ENCODE assay signal across 1 cellular context in the genomic region with DNA sequence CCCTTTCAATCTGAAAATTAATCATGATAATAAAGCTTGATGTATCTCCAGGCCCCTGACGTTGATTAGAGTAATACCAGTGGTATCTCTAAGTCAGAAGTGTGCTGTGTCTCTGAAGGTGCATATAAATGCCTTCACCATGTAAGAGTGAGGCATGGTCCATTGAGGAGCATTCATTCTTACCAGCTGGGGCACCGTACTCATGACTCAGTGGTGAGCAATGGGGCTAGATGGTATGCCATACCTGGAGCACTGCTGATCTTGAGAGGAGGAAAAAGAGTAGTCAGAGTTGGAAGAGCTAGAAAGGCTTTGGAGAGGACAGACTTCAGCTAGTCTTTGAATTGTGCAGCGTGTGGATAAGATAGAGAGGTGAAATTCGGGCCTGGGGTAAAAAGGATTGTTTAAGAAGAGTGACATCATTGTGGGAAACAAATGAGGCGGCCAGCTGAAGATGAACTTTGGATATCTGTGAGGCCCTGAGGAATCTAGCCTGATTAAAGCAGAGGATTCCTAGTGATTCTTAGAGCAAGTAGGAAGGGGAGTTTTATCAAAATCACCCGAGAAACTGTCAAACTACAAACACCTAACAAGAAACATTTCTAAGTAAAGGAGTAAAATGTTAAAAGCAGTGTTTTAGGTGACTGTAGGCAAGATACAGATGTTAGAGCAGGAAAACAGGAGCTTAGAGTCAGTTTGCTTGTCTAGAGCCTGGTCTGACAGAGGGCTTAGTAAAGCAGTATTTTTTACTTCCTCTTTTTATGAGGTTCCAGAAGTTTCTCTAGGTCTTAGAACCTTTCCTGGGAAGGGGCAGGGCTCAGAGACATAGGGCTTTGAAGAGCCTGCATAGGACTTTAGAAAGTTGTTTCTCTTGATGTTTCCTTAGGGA.
TF ChIP-seq lines count a peak whose summit lies in the region.

No MANE protein-coding gene starts in this region.

TF ChIP-seq in HepG2, 621 proteins besides CTCF, POLR2A, EP300 and RAD21 (continued from another document and continues in another):
- TF ChIP-seq FOXC1 (CRISPR knock-in tag; IDR thresholded peaks at IDR 0.05; ENCODE audit: borderline replicate concordance) (no peak), THAP11 (CRISPR knock-in tag; IDR thresholded peaks at IDR 0.05) (0 out of 2 replicates have a peak, but pooled peaks have one; percentile 8), ZNF780A (CRISPR knock-in tag; IDR thresholded peaks at IDR 0.05) (no peak), ZNF30 (CRISPR knock-in tag; IDR thresholded peaks at IDR 0.05) (no peak), SOX6 (IDR thresholded peaks at IDR 0.05) (no peak), SOX6 (CRISPR knock-in tag; IDR thresholded peaks at IDR 0.05) (peak; percentile 49), ZBTB46 (CRISPR knock-in tag; IDR thresholded peaks at IDR 0.05; ENCODE audit: borderline replicate concordance) (no peak), TCF12 (IDR thresholded peaks at IDR 0.05) (no peak), TCF12 (CRISPR knock-in tag; IDR thresholded peaks at IDR 0.05) (no peak), ZNF598 (CRISPR knock-in tag; IDR thresholded peaks at IDR 0.05; ENCODE audit: borderline replicate concordance) (no peak), MLXIP (CRISPR knock-in tag; IDR thresholded peaks at IDR 0.05; ENCODE audit: borderline replicate concordance) (no peak), ZNF563 (CRISPR knock-in tag; IDR thresholded peaks at IDR 0.05) (no peak), ZNF224 (CRISPR knock-in tag; IDR thresholded peaks at IDR 0.05) (no peak), FOXJ3 (CRISPR knock-in tag; IDR thresholded peaks at IDR 0.05; ENCODE audit: borderline replicate concordance) (no peak), ZNF274 (CRISPR knock-in tag; IDR thresholded peaks at IDR 0.05) (no peak), ZNF562 (CRISPR knock-in tag; IDR thresholded peaks at IDR 0.05; ENCODE audit: borderline replicate concordance) (no peak), ATF7 (IDR thresholded peaks at IDR 0.05) (peak; percentile 48; the same call in 1 of the 2 replicates), ATF7 (CRISPR knock-in tag; IDR thresholded peaks at IDR 0.05) (no peak), ZNF367 (CRISPR knock-in tag; IDR thresholded peaks at IDR 0.05; ENCODE audit: borderline replicate concordance) (no peak), FOSL2 (CRISPR knock-in tag; IDR thresholded peaks at IDR 0.05) (peak; percentile 67), RERE (CRISPR knock-in tag; IDR thresholded peaks at IDR 0.05; ENCODE audit: low read depth) (no peak), ZNF879 (CRISPR knock-in tag; IDR thresholded peaks at IDR 0.05) (no peak), ZNF256 (CRISPR knock-in tag; conservative IDR thresholded peaks at IDR 0.05) (no peak), CHCHD3 (CRISPR knock-in tag; IDR thresholded peaks at IDR 0.05) (no peak), CENPT (CRISPR knock-in tag; IDR thresholded peaks at IDR 0.05; ENCODE audit: low read depth) (no peak), NFIB (CRISPR knock-in tag; IDR thresholded peaks at IDR 0.05; ENCODE audit: borderline replicate concordance) (no peak), NCOR1 (IDR thresholded peaks at IDR 0.05; ENCODE audit: borderline replicate concordance, low read length) (no peak), SATB2 (CRISPR knock-in tag; IDR thresholded peaks at IDR 0.05) (no peak), SRF (IDR thresholded peaks at IDR 0.05; ENCODE audit: low read depth, low read length) (no peak), ZNF564 (CRISPR knock-in tag; IDR thresholded peaks at IDR 0.05) (no peak), ZFP36L1 (CRISPR knock-in tag; IDR thresholded peaks at IDR 0.05) (0 out of 2 replicates have a peak, but pooled peaks have one; percentile 33), HOMEZ (CRISPR knock-in tag; IDR thresholded peaks at IDR 0.05; ENCODE audit: low read depth) (no peak), SMAD1 (CRISPR knock-in tag; IDR thresholded peaks at IDR 0.05; ENCODE audit: borderline replicate concordance, low read depth) (no peak), MBNL3 (CRISPR knock-in tag; conservative IDR thresholded peaks at IDR 0.05) (no peak), YEATS4 (CRISPR knock-in tag; IDR thresholded peaks at IDR 0.05; ENCODE audit: borderline replicate concordance) (no peak), HNRNPH1 (optimal IDR thresholded peaks at IDR 0.05; ENCODE audit: low read depth, low read length) (no peak), SAP130 (CRISPR knock-in tag; IDR thresholded peaks at IDR 0.05; ENCODE audit: low read depth) (peak; percentile 25; the same call in 1 of the 2 replicates), CHD4 (IDR thresholded peaks at IDR 0.05; ENCODE audit: borderline replicate concordance, low read length) (no peak), ZNF383 (CRISPR knock-in tag; IDR thresholded peaks at IDR 0.05; ENCODE audit: borderline replicate concordance) (no peak), ATRX (CRISPR knock-in tag; IDR thresholded peaks at IDR 0.05; ENCODE audit: borderline replicate concordance) (no peak), RFX3 (CRISPR knock-in tag; IDR thresholded peaks at IDR 0.05) (no peak), PLRG1 (conservative IDR thresholded peaks at IDR 0.05) (no peak)
- TF ChIP-seq, protein P1, sequence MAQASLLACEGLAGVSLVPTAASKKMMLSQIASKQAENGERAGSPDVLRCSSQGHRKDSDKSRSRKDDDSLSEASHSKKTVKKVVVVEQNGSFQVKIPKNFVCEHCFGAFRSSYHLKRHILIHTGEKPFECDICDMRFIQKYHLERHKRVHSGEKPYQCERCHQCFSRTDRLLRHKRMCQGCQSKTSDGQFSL (CRISPR knock-in tag; IDR thresholded peaks at IDR 0.05) = no peak
- TF ChIP-seq, protein P2, sequence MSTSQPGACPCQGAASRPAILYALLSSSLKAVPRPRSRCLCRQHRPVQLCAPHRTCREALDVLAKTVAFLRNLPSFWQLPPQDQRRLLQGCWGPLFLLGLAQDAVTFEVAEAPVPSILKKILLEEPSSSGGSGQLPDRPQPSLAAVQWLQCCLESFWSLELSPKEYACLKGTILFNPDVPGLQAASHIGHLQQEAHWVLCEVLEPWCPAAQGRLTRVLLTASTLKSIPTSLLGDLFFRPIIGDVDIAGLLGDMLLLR (CRISPR knock-in tag; IDR thresholded peaks at IDR 0.05) = no peak
- TF ChIP-seq, protein P3, sequence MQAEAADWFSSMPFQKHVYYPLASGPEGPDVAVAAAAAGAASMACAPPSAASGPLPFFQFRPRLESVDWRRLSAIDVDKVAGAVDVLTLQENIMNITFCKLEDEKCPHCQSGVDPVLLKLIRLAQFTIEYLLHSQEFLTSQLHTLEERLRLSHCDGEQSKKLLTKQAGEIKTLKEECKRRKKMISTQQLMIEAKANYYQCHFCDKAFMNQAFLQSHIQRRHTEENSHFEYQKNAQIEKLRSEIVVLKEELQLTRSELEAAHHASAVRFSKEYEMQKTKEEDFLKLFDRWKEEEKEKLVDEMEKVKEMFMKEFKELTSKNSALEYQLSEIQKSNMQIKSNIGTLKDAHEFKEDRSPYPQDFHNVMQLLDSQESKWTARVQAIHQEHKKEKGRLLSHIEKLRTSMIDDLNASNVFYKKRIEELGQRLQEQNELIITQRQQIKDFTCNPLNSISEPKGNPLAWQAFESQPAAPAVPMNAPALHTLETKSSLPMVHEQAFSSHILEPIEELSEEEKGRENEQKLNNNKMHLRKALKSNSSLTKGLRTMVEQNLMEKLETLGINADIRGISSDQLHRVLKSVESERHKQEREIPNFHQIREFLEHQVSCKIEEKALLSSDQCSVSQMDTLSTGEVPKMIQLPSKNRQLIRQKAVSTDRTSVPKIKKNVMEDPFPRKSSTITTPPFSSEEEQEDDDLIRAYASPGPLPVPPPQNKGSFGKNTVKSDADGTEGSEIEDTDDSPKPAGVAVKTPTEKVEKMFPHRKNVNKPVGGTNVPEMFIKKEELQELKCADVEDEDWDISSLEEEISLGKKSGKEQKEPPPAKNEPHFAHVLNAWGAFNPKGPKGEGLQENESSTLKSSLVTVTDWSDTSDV (CRISPR knock-in tag; IDR thresholded peaks at IDR 0.05) = no peak
